ENCODE assay signal across 8 cellular contexts in the genomic region with DNA sequence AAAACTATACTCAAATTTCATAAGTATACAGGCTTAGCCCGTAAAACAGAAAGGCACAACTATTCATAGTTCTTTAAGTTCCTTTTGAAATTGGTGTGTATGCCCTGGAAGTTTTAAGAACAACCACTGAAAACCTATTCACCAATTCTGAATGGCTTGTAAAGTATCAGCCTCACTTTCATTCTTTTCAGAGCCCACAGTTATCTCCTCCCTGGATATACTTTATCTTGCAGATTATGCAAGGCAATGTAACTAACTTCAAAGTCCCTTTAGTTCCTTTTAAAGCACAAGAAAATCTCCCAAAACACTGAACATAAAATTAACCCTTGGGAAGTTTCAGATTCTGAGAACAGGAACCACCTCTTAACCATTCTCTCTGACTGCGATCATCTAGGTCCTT. TPM values are rescaled to one million over a fixed set of nuclear protein-coding genes. Genes with fewer than 3 reads are reported as not detected.
DNase-seq lines count a peak whose midpoint lies in the region; ATAC-seq and TF ChIP-seq lines count a peak whose summit lies in the region.

No MANE protein-coding gene starts in this region.

- no peaks in the 10 kb centered on the region for H3K36me3 ChIP-seq in Caco-2 (ENCODE audit: control insufficient read depth, insufficient read depth, low read length)
- 0 out of 2 replicates have a peak, but pooled peaks cover 4% of the 10 kb centered on the region for H3K36me3 ChIP-seq in OCI-LY7 (ENCODE audit: insufficient read depth, low read length)

- H3K27ac ChIP-seq in OCI-LY7 (ENCODE audit: low read depth, low read length, poor library complexity, severe bottlenecking) (no peak overlapping the region), epithelial cell of prostate (peak overlapping the region; percentile 79)

- intact Hi-C loops in Caco-2 (cut with micrococcal nuclease; ENCODE audit: unreplicated experiment) = loop anchor here (5.0 kb wide), 1 partner anchor 117 kb away; a partner anchor contains a TSS
- intact Hi-C loops in OCI-LY7 (cut with micrococcal nuclease; ENCODE audit: unreplicated experiment) = loop anchor here (2.0 to 5.0 kb wide), 4 partner anchors 68 to 707 kb away; a partner anchor contains a TSS

- TSS peak; percentile 42 for BruUV-seq in Caco-2 (replicated peaks; lab: Mats Ljungman, UMichigan)
- BruUV-seq in OCI-LY7 (replicated peaks; lab: Mats Ljungman, UMichigan) = TSS peak; percentile 63

- TF ChIP-seq CTCF in Caco-2 (IDR thresholded peaks at IDR 0.05; ENCODE audit: insufficient read depth in 1 of 2, low read depth in 1 of 2, low read length in 1 of 2, severe bottlenecking in 1 of 2, unreplicated experiment in 1 of 2) (no peak), OCI-LY7 (conservative IDR thresholded peaks at IDR 0.05; ENCODE audit: low read length) (no peak), osteocyte (IDR thresholded peaks at IDR 0.05) (no peak)

- H3K27ac Mint-ChIP-seq in Caco-2 (ENCODE audit: unreplicated experiment) (peak overlapping the region; percentile 36), osteocyte (ENCODE audit: unreplicated experiment) (peak overlapping the region; percentile 77)

- no peaks in the 10 kb centered on the region for H3K9me3 ChIP-seq in Caco-2
- no peaks in the 10 kb centered on the region for H3K9me3 ChIP-seq in OCI-LY7 (ENCODE audit: low read length)

- peaks cover 31% of the 10 kb centered on the region for H3K36me3 Mint-ChIP-seq in Caco-2 (ENCODE audit: insufficient read depth, unreplicated experiment)
- H3K36me3 Mint-ChIP-seq in osteocyte (ENCODE audit: unreplicated experiment) = no peaks in the 10 kb centered on the region

- H3K4me1 ChIP-seq in Caco-2 (peaks cover 36% of the 10 kb centered on the region), OCI-LY7 (ENCODE audit: insufficient read depth, low read length, poor library complexity, severe bottlenecking) (peaks cover 30% of the 10 kb centered on the region)

- H3K4me1 Mint-ChIP-seq in Caco-2 (ENCODE audit: low read depth, unreplicated experiment) (peaks cover 33% of the 10 kb centered on the region), osteocyte (ENCODE audit: unreplicated experiment) (peaks cover 34% of the 10 kb centered on the region)

- H3K27me3 Mint-ChIP-seq in Caco-2 (ENCODE audit: insufficient read depth, unreplicated experiment) (no peaks in the 10 kb centered on the region), osteocyte (ENCODE audit: unreplicated experiment) (no peaks in the 10 kb centered on the region)

- peaks cover 16% of the 10 kb centered on the region; the same call in 1 of the 2 replicates for H4K20me1 ChIP-seq in OCI-LY7 (ENCODE audit: insufficient read depth, low read length)

- H3K9me3 Mint-ChIP-seq in Caco-2 (ENCODE audit: unreplicated experiment) (no peaks in the 10 kb centered on the region), osteocyte (ENCODE audit: unreplicated experiment) (no peaks in the 10 kb centered on the region)

- no peak for ATAC-seq in HG03196 (IDR thresholded peaks at IDR 0.05; ENCODE audit: unreplicated experiment)
- ATAC-seq in GM18867 (IDR thresholded peaks at IDR 0.05; ENCODE audit: unreplicated experiment) = no peak

- DNase-seq in Caco-2 (no peak), OCI-LY7 (ENCODE audit: low spot score) (peak; percentile 5), epithelial cell of prostate (ENCODE audit: low read depth, low spot score) (no peak), osteocyte (ENCODE audit: extremely low spot score, unreplicated experiment) (no peak), GF-D8 (lab: John Stamatoyannopoulos, UW) (no peak), epidermal melanocyte (ENCODE audit: insufficient read length, low spot score) (no peak)

- peak overlapping the region; percentile 88 for H3K4me2 ChIP-seq in OCI-LY7 (ENCODE audit: low read length)

- H3K9me2 ChIP-seq in OCI-LY7 (ENCODE audit: insufficient read depth, low read length) = no peaks in the 10 kb centered on the region

- peaks cover 32% of the 10 kb centered on the region for H3K79me2 ChIP-seq in OCI-LY7 (ENCODE audit: insufficient read depth, low read depth, low read length)

- H3K4me3 ChIP-seq in Caco-2 (ENCODE audit: low read depth, low read length) = peak overlapping the region; percentile 91
- H3K4me3 ChIP-seq in OCI-LY7 (ENCODE audit: low read depth, low read length, poor library complexity, severe bottlenecking) = peak overlapping the region; percentile 94

- H2AFZ ChIP-seq in OCI-LY7 (ENCODE audit: low read length) = peak overlapping the region; percentile 96; the same call in 1 of the 2 replicates

- CTCF ChIA-PET in Caco-2 (lab: Charles Lee) (no interaction called here), OCI-LY7 (lab: Charles Lee; ENCODE audit: unreplicated experiment) (no interaction called here)

- H3K4me3 Mint-ChIP-seq in Caco-2 (ENCODE audit: unreplicated experiment) (peak overlapping the region; percentile 98), osteocyte (ENCODE audit: unreplicated experiment) (peak overlapping the region; percentile 91)

- POLR2A ChIA-PET in Caco-2 (lab: Charles Lee) (no interaction called here), OCI-LY7 (lab: Charles Lee) (no interaction called here)

- H3K27me3 ChIP-seq in Caco-2 (replicated peaks; ENCODE audit: control insufficient read depth, insufficient read depth, low read length) = no peaks in the 10 kb centered on the region

RNA-seq across cellular contexts. Expression of a gene that starts 1.1 kb away (rescaled TPM):
- total RNA-seq in Caco-2 (2022) (36.8 and 38.9 TPM in 2 replicates), OCI-LY7 (2022) (32.6 and 33.9 TPM in 2 replicates), osteocyte (27.0 and 27.2 TPM in 2 replicates)
- 16.0 and 16.1 TPM in 2 replicates for total RNA-seq in OCI-LY7 (2014; rRNA removed; shearing (Covaris generic))
